In the genomic region with DNA sequence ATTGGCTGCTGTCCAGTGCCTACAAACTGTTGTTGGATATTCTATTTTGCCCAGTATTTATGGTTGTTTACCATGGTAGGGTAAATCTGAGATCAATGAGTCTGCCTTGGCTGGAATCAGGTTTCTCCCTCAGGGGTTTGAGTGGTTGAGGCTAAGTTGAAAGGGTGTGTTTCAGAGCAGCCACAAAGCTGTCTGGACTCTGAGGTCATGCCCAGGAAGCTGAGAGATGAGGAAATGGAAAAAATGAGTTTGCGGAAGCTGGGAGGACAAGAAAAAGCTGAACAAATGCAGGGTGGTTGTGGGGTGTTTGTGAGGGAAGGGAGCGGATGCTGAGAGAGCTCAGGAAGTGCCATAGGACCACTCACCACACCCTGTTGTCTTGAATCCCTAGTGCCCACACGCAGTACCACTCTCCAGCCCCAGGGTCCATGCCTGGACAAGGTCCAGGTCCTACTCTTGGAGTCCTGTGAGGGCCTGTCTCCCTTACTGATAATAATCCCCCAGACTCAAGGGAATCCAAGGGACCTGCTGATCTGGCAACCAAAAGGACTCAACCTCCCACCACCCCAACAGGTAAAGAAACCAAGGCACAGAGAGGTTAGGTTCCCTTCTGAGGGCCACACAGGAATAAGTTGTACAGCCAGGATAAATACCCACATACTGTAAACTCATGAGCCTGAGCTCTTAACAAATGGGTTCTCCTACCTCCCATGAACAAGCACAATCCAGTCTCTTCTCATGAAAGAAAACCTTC, we compare ENCODE assay signal across 1 cellular context.
A peak's percentile ranks its signal among the peaks of the same experiment; 100 is the strongest.
TF ChIP-seq lines count a peak whose summit lies in the region.

No MANE protein-coding gene starts in this region.

TF ChIP-seq in HEK293, 187 proteins besides CTCF, POLR2A, EP300 and RAD21 (continued from another document and continues in another):
- TF ChIP-seq, protein P1, sequence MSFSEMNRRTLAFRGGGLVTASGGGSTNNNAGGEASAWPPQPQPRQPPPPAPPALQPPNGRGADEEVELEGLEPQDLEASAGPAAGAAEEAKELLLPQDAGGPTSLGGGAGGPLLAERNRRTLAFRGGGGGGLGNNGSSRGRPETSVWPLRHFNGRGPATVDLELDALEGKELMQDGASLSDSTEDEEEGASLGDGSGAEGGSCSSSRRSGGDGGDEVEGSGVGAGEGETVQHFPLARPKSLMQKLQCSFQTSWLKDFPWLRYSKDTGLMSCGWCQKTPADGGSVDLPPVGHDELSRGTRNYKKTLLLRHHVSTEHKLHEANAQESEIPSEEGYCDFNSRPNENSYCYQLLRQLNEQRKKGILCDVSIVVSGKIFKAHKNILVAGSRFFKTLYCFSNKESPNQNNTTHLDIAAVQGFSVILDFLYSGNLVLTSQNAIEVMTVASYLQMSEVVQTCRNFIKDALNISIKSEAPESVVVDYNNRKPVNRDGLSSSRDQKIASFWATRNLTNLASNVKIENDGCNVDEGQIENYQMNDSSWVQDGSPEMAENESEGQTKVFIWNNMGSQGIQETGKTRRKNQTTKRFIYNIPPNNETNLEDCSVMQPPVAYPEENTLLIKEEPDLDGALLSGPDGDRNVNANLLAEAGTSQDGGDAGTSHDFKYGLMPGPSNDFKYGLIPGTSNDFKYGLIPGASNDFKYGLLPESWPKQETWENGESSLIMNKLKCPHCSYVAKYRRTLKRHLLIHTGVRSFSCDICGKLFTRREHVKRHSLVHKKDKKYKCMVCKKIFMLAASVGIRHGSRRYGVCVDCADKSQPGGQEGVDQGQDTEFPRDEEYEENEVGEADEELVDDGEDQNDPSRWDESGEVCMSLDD (tag by site-specific recombination; IDR thresholded peaks at IDR 0.05) = no peak; the same call in none of the 2 replicates
- no peak for TF ChIP-seq ZNF350 (tag by site-specific recombination; IDR thresholded peaks at IDR 0.05)
- TF ChIP-seq, protein P2, sequence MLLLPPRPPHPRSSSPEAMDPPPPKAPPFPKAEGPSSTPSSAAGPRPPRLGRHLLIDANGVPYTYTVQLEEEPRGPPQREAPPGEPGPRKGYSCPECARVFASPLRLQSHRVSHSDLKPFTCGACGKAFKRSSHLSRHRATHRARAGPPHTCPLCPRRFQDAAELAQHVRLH (tag by site-specific recombination; IDR thresholded peaks at IDR 0.05) = no peak
- no peak; the same call in 1 of the 2 replicates for TF ChIP-seq SP2 (tag by site-specific recombination; IDR thresholded peaks at IDR 0.05)
- TF ChIP-seq, protein P3, sequence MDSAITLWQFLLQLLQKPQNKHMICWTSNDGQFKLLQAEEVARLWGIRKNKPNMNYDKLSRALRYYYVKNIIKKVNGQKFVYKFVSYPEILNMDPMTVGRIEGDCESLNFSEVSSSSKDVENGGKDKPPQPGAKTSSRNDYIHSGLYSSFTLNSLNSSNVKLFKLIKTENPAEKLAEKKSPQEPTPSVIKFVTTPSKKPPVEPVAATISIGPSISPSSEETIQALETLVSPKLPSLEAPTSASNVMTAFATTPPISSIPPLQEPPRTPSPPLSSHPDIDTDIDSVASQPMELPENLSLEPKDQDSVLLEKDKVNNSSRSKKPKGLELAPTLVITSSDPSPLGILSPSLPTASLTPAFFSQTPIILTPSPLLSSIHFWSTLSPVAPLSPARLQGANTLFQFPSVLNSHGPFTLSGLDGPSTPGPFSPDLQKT (IDR thresholded peaks at IDR 0.05; ENCODE audit: borderline replicate concordance, low read depth, low read length) = no peak
- no peak for TF ChIP-seq ZNF366 (tag by site-specific recombination; conservative IDR thresholded peaks at IDR 0.05)
- TF ChIP-seq ZBTB21 (tag by site-specific recombination; IDR thresholded peaks at IDR 0.05) = peak; percentile 98
- peak; percentile 80 for TF ChIP-seq ZNF843 (tag by site-specific recombination; IDR thresholded peaks at IDR 0.05)
- TF ChIP-seq ZNF660 (tag by site-specific recombination; IDR thresholded peaks at IDR 0.05) = 0 out of 2 replicates have a peak, but pooled peaks have one; percentile 60
- no peak for TF ChIP-seq ZNF544 (tag by site-specific recombination; IDR thresholded peaks at IDR 0.05)
- TF ChIP-seq WT1 (tag by site-specific recombination; IDR thresholded peaks at IDR 0.05) = 0 out of 2 replicates have a peak, but pooled peaks have one; percentile 58
- peak; percentile 57; the same call in 1 of the 2 replicates for TF ChIP-seq ZSCAN23 (tag by site-specific recombination; IDR thresholded peaks at IDR 0.05)
- TF ChIP-seq ZFP69B (tag by site-specific recombination; IDR thresholded peaks at IDR 0.05) = no peak; the same call in 1 of the 2 replicates
- no peak for TF ChIP-seq ZNF585B (tag by site-specific recombination; IDR thresholded peaks at IDR 0.05)
- no peak for TF ChIP-seq ZNF561 (tag by site-specific recombination; IDR thresholded peaks at IDR 0.05; ENCODE audit: borderline replicate concordance)
- no peak for TF ChIP-seq EGR2 (tag by site-specific recombination; IDR thresholded peaks at IDR 0.05; ENCODE audit: low read depth)
- TF ChIP-seq ZNF624 (tag by site-specific recombination; IDR thresholded peaks at IDR 0.05) = no peak
- no peak for TF ChIP-seq ZNF560 (tag by site-specific recombination; IDR thresholded peaks at IDR 0.05; ENCODE audit: borderline replicate concordance)
- TF ChIP-seq BCL11B (tag by site-specific recombination; IDR thresholded peaks at IDR 0.05; ENCODE audit: low read depth) = no peak
- no peak for TF ChIP-seq ZNF792 (tag by site-specific recombination; IDR thresholded peaks at IDR 0.05)
- no peak for TF ChIP-seq ZNF76 (tag by site-specific recombination; IDR thresholded peaks at IDR 0.05; ENCODE audit: borderline replicate concordance, low read depth)
- peak; percentile 72 for TF ChIP-seq OSR2 (tag by site-specific recombination; IDR thresholded peaks at IDR 0.05)
- TF ChIP-seq ZNF146 (tag by site-specific recombination; IDR thresholded peaks at IDR 0.05) = no peak
- TF ChIP-seq ZNF510 (tag by site-specific recombination; IDR thresholded peaks at IDR 0.05; ENCODE audit: insufficient replicate concordance) = no peak
- no peak for TF ChIP-seq GLI4 (tag by site-specific recombination; IDR thresholded peaks at IDR 0.05)
- TF ChIP-seq MZF1 (tag by site-specific recombination; IDR thresholded peaks at IDR 0.05; ENCODE audit: borderline replicate concordance) = no peak
- peak; percentile 35; the same call in 1 of the 2 replicates for TF ChIP-seq ZFP37 (tag by site-specific recombination; IDR thresholded peaks at IDR 0.05)
- no peak for TF ChIP-seq ZNF184 (tag by site-specific recombination; IDR thresholded peaks at IDR 0.05)
- TF ChIP-seq, protein P4, sequence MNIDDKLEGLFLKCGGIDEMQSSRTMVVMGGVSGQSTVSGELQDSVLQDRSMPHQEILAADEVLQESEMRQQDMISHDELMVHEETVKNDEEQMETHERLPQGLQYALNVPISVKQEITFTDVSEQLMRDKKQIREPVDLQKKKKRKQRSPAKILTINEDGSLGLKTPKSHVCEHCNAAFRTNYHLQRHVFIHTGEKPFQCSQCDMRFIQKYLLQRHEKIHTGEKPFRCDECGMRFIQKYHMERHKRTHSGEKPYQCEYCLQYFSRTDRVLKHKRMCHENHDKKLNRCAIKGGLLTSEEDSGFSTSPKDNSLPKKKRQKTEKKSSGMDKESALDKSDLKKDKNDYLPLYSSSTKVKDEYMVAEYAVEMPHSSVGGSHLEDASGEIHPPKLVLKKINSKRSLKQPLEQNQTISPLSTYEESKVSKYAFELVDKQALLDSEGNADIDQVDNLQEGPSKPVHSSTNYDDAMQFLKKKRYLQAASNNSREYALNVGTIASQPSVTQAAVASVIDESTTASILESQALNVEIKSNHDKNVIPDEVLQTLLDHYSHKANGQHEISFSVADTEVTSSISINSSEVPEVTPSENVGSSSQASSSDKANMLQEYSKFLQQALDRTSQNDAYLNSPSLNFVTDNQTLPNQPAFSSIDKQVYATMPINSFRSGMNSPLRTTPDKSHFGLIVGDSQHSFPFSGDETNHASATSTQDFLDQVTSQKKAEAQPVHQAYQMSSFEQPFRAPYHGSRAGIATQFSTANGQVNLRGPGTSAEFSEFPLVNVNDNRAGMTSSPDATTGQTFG (tag by site-specific recombination; IDR thresholded peaks at IDR 0.05; ENCODE audit: borderline replicate concordance) = no peak
- TF ChIP-seq ZNF623 (tag by site-specific recombination; IDR thresholded peaks at IDR 0.05) = no peak
- TF ChIP-seq, protein P5, sequence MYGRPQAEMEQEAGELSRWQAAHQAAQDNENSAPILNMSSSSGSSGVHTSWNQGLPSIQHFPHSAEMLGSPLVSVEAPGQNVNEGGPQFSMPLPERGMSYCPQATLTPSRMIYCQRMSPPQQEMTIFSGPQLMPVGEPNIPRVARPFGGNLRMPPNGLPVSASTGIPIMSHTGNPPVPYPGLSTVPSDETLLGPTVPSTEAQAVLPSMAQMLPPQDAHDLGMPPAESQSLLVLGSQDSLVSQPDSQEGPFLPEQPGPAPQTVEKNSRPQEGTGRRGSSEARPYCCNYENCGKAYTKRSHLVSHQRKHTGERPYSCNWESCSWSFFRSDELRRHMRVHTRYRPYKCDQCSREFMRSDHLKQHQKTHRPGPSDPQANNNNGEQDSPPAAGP (tag by site-specific recombination; IDR thresholded peaks at IDR 0.05) = peak; percentile 99
- TF ChIP-seq ZFHX2 (tag by site-specific recombination; conservative IDR thresholded peaks at IDR 0.05) = no peak; the same call in 1 of the 2 replicates
- no peak for TF ChIP-seq ZNF157 (tag by site-specific recombination; IDR thresholded peaks at IDR 0.05)
- TF ChIP-seq ZNF837 (tag by site-specific recombination; IDR thresholded peaks at IDR 0.05) = no peak
- peak; percentile 90 for TF ChIP-seq ZEB2 (tag by site-specific recombination; IDR thresholded peaks at IDR 0.05)
- no peak for TF ChIP-seq MEIS1 (CRISPR knock-in tag; IDR thresholded peaks at IDR 0.05; ENCODE audit: borderline replicate concordance)
- TF ChIP-seq ZSCAN16 (tag by site-specific recombination; IDR thresholded peaks at IDR 0.05) = no peak
- TF ChIP-seq, protein P6, sequence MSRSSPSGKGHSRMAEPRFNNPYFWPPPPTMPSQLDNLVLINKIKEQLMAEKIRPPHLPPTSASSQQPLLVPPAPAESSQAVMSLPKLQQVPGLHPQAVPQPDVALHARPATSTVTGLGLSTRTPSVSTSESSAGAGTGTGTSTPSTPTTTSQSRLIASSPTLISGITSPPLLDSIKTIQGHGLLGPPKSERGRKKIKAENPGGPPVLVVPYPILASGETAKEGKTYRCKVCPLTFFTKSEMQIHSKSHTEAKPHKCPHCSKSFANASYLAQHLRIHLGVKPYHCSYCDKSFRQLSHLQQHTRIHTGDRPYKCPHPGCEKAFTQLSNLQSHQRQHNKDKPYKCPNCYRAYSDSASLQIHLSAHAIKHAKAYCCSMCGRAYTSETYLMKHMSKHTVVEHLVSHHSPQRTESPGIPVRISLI (tag by site-specific recombination; IDR thresholded peaks at IDR 0.05) = no peak
- no peak for TF ChIP-seq ZNF341 (tag by site-specific recombination; IDR thresholded peaks at IDR 0.05; ENCODE audit: low read depth)
- peak; percentile 36; the same call in 1 of the 2 replicates for TF ChIP-seq ZNF558 (tag by site-specific recombination; IDR thresholded peaks at IDR 0.05)
- no peak for TF ChIP-seq ZNF391 (tag by site-specific recombination; IDR thresholded peaks at IDR 0.05; ENCODE audit: borderline replicate concordance, low read depth)
- no peak for TF ChIP-seq ZNF664 (tag by site-specific recombination; IDR thresholded peaks at IDR 0.05)
- no peak for TF ChIP-seq ZNF596 (tag by site-specific recombination; IDR thresholded peaks at IDR 0.05)
- TF ChIP-seq ZNF132 (tag by site-specific recombination; IDR thresholded peaks at IDR 0.05; ENCODE audit: borderline replicate concordance) = no peak
- no peak for TF ChIP-seq ZNF16 (tag by site-specific recombination; IDR thresholded peaks at IDR 0.05; ENCODE audit: low read depth)
- no peak for TF ChIP-seq ZNF670 (tag by site-specific recombination; IDR thresholded peaks at IDR 0.05; ENCODE audit: low read depth)
- no peak for TF ChIP-seq ZNF777 (tag by site-specific recombination; IDR thresholded peaks at IDR 0.05; ENCODE audit: borderline replicate concordance)
- no peak for TF ChIP-seq ZNF292 (tag by site-specific recombination; IDR thresholded peaks at IDR 0.05; ENCODE audit: borderline replicate concordance, low read depth)
- TF ChIP-seq ZNF501 (tag by site-specific recombination; IDR thresholded peaks at IDR 0.05) = no peak; the same call in 1 of the 2 replicates
- TF ChIP-seq, protein P7, sequence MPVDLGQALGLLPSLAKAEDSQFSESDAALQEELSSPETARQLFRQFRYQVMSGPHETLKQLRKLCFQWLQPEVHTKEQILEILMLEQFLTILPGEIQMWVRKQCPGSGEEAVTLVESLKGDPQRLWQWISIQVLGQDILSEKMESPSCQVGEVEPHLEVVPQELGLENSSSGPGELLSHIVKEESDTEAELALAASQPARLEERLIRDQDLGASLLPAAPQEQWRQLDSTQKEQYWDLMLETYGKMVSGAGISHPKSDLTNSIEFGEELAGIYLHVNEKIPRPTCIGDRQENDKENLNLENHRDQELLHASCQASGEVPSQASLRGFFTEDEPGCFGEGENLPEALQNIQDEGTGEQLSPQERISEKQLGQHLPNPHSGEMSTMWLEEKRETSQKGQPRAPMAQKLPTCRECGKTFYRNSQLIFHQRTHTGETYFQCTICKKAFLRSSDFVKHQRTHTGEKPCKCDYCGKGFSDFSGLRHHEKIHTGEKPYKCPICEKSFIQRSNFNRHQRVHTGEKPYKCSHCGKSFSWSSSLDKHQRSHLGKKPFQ (tag by site-specific recombination; IDR thresholded peaks at IDR 0.05) = no peak
- TF ChIP-seq ZBTB20 (tag by site-specific recombination; IDR thresholded peaks at IDR 0.05) = 0 out of 2 replicates have a peak, but pooled peaks have one; percentile 26
- no peak for TF ChIP-seq ZNF202 (tag by site-specific recombination; IDR thresholded peaks at IDR 0.05; ENCODE audit: borderline replicate concordance)
- TF ChIP-seq ZNF600 (tag by site-specific recombination; IDR thresholded peaks at IDR 0.05) = peak; percentile 93
- TF ChIP-seq, protein P8, sequence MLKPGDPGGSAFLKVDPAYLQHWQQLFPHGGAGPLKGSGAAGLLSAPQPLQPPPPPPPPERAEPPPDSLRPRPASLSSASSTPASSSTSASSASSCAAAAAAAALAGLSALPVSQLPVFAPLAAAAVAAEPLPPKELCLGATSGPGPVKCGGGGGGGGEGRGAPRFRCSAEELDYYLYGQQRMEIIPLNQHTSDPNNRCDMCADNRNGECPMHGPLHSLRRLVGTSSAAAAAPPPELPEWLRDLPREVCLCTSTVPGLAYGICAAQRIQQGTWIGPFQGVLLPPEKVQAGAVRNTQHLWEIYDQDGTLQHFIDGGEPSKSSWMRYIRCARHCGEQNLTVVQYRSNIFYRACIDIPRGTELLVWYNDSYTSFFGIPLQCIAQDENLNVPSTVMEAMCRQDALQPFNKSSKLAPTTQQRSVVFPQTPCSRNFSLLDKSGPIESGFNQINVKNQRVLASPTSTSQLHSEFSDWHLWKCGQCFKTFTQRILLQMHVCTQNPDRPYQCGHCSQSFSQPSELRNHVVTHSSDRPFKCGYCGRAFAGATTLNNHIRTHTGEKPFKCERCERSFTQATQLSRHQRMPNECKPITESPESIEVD (tag by site-specific recombination; IDR thresholded peaks at IDR 0.05) = peak; percentile 88
- no peak for TF ChIP-seq YY2 (tag by site-specific recombination; IDR thresholded peaks at IDR 0.05)
- no peak for TF ChIP-seq ZNF473 (tag by site-specific recombination; IDR thresholded peaks at IDR 0.05)
- TF ChIP-seq ZNF701 (tag by site-specific recombination; IDR thresholded peaks at IDR 0.05) = no peak
- peak; percentile 96 for TF ChIP-seq ZBTB17 (tag by site-specific recombination; IDR thresholded peaks at IDR 0.05)
